In the genomic region with DNA sequence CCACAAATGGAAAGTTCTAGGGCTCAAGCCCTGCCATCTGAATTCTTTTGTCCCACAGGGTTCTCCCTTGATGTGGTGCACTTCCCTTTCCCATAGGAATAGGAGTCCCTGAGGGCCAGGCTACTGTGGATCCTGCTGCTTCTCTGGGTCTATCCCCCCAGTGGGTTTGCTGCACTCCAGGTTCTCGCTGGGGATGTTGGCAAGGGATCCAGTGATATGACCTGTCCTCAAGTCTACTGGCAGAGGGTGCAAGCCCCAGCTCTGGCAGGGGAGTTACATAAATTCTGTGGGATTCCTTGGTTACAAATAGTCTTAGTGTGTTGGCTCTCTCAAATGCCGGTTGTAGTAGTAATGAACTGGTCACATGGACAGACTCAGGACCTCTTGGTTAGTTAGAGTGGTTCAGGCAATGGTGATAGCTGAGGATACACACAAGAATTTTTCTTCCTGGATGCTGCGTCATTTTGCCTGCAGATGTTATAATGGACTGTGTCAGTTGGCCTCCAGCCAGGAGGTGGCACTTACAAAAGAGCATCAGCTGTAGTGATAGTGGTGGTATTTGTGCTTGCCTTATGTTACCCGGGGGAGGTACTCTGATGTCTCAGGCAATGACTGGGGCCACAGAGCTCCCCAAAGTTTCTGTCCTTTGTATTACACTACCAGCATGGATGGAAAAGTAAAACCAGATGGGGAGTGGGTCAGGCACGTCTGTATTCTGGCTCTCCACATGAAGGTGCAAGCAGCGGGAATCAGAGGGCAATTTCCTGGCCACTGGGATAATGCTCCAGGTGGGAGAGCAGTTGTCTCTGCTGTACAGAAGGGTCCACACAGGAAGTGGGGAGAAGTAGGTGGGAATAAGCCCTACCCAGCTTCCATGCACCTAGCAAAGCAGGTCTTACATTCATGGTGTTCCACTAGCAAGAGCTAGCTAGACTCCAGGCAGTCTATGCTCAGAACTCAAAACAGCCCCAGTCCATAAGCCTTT, we compare ENCODE assay signal across 15 cellular contexts.
DNase-seq lines count a peak whose midpoint lies in the region; ATAC-seq and TF ChIP-seq lines count a peak whose summit lies in the region.
"Had no signal": no experiment of that assay in that cellular context is flagged by ENCODE, and none has a peak within 500 bp of the region (broad histone marks: within the 10 kb centered on the region; RNA-seq: fewer than 3 reads in every experiment).

No MANE protein-coding gene starts in this region.

- no peaks in the 10 kb centered on the region for H4K20me1 ChIP-seq in neural progenitor cell (ENCODE audit: low read depth)

- no peaks in the 10 kb centered on the region for H3K36me3 ChIP-seq in A673 (ENCODE audit: insufficient read depth, low read length, poor library complexity, severe bottlenecking)
- H3K36me3 ChIP-seq in neural progenitor cell = no peaks in the 10 kb centered on the region
- H3K36me3 ChIP-seq in MG63 = no peaks in the 10 kb centered on the region

- no peaks in the 10 kb centered on the region for H3K79me2 ChIP-seq in neural progenitor cell (ENCODE audit: low read depth)

- DNase-seq in DMS 273 (lab: John Stamatoyannopoulos, UW; ENCODE audit: unreplicated experiment) (peak; percentile 19), DMS 273 treated with DMSO at 0.1 percent for 48 hours (lab: John Stamatoyannopoulos, UW) (no peak), A673 (ENCODE audit: low spot score) (peak; percentile 5), NCI-H69 (lab: John Stamatoyannopoulos, UW) (peak; percentile 74), neural progenitor cell (ENCODE audit: low spot score) (no peak), MG63 (no peak)
- no peak for DNase-seq in activated T-cell treated with anti-CD3 and anti-CD28 coated beads, Interleukin-2, amount 50 U/mL, for 24 hours
- DNase-seq: C1 segment of cervical spinal cord, H9, NCI-H1417, PC-9 had no signal

- CTCF ChIA-PET in A673 (lab: Charles Lee) = no interaction called here

- no peak overlapping the region for H2AFZ ChIP-seq in neural progenitor cell (replicated peaks)
- H2AFZ ChIP-seq: PC-9 had no signal

- H3K4me2 ChIP-seq in neural progenitor cell = no peak overlapping the region
- H3K4me2 ChIP-seq: PC-9 had no signal

- no peaks in the 10 kb centered on the region for H3K9me3 ChIP-seq in A673 (ENCODE audit: low read depth, low read length, poor library complexity, severe bottlenecking)
- no peaks in the 10 kb centered on the region for H3K9me3 ChIP-seq in neural progenitor cell (ENCODE audit: low read depth)
- H3K9me3 ChIP-seq in MG63 = no peaks in the 10 kb centered on the region

- H3K27me3 Mint-ChIP-seq in neural progenitor cell (ENCODE audit: insufficient read depth, low read depth) = peaks cover 5% of the 10 kb centered on the region
- H3K27me3 Mint-ChIP-seq in activated T-cell treated with anti-CD3 and anti-CD28 coated beads, Interleukin-2, amount 50 U/mL, for 24 hours = no peaks in the 10 kb centered on the region
- H3K27me3 Mint-ChIP-seq: IgD-negative memory B cell had no signal

- no peak overlapping the region for H3K4me3 ChIP-seq in A673 (ENCODE audit: low read depth, low read length, poor library complexity, severe bottlenecking)
- H3K4me3 ChIP-seq in neural progenitor cell = no peak overlapping the region
- no peak overlapping the region for H3K4me3 ChIP-seq in MG63
- H3K4me3 ChIP-seq: GM12878, PC-9 had no signal

- H3K27ac Mint-ChIP-seq in neural progenitor cell = peak overlapping the region; percentile 26
- no peak overlapping the region for H3K27ac Mint-ChIP-seq in activated T-cell treated with anti-CD3 and anti-CD28 coated beads, Interleukin-2, amount 50 U/mL, for 24 hours
- H3K27ac Mint-ChIP-seq: IgD-negative memory B cell had no signal

- no TSS peak for BruUV-seq in A673 (replicated peaks; lab: Mats Ljungman, UMichigan)

- intact Hi-C loops in A673 (cut with micrococcal nuclease; ENCODE audit: unreplicated experiment) = no loop called here

- no peak overlapping the region for H3K4me3 Mint-ChIP-seq in neural progenitor cell
- H3K4me3 Mint-ChIP-seq in activated T-cell treated with anti-CD3 and anti-CD28 coated beads, Interleukin-2, amount 50 U/mL, for 24 hours = no peak overlapping the region
- H3K4me3 Mint-ChIP-seq: H9, IgD-negative memory B cell had no signal

- H3K9me3 Mint-ChIP-seq in neural progenitor cell = peaks cover 22% of the 10 kb centered on the region
- peaks cover 8% of the 10 kb centered on the region for H3K9me3 Mint-ChIP-seq in activated T-cell treated with anti-CD3 and anti-CD28 coated beads, Interleukin-2, amount 50 U/mL, for 24 hours

- no peak for ATAC-seq in HG03565 (IDR thresholded peaks at IDR 0.05; ENCODE audit: unreplicated experiment)
- ATAC-seq: GM12878 had no signal

- no peak for TF ChIP-seq CTCF in A673 (conservative IDR thresholded peaks at IDR 0.05; ENCODE audit: low read depth, low read length)
- TF ChIP-seq CTCF in neural progenitor cell (IDR thresholded peaks at IDR 0.05) = no peak

- POLR2A ChIA-PET in A673 (lab: Charles Lee; ENCODE audit: low non-redundant PET) = no interaction called here

- H3K27me3 ChIP-seq in A673 (replicated peaks; ENCODE audit: insufficient read depth, low read depth, low read length, poor library complexity) (no peaks in the 10 kb centered on the region), neural progenitor cell (no peaks in the 10 kb centered on the region), MG63 (no peaks in the 10 kb centered on the region)

- H3K9ac ChIP-seq in neural progenitor cell = no peak overlapping the region

- H3K27ac ChIP-seq in A673 (ENCODE audit: low read depth, low read length, poor library complexity, severe bottlenecking) (no peak overlapping the region), neural progenitor cell (no peak overlapping the region)
- H3K27ac ChIP-seq: 22Rv1, PC-9 had no signal

- H3K4me1 ChIP-seq in A673 (ENCODE audit: insufficient read depth, low read length, poor library complexity, severe bottlenecking) (no peaks in the 10 kb centered on the region), neural progenitor cell (no peaks in the 10 kb centered on the region)

- H3F3A ChIP-seq in neural progenitor cell (ENCODE audit: low read depth) = no peaks in the 10 kb centered on the region

- H3K36me3 Mint-ChIP-seq in neural progenitor cell = no peaks in the 10 kb centered on the region
- no peaks in the 10 kb centered on the region for H3K36me3 Mint-ChIP-seq in activated T-cell treated with anti-CD3 and anti-CD28 coated beads, Interleukin-2, amount 50 U/mL, for 24 hours (ENCODE audit: low read depth)
- H3K36me3 Mint-ChIP-seq: IgD-negative memory B cell had no signal

- no peaks in the 10 kb centered on the region for H3K4me1 Mint-ChIP-seq in neural progenitor cell
- no peaks in the 10 kb centered on the region for H3K4me1 Mint-ChIP-seq in activated T-cell treated with anti-CD3 and anti-CD28 coated beads, Interleukin-2, amount 50 U/mL, for 24 hours (ENCODE audit: low read depth)

Comparison
In these comparisons a context has a peak if more than half of its experiments do, and no peak if none do; other contexts are left out.
1. DNase-seq: peak in DMS 273 (single experiment), A673 (single experiment) and NCI-H69 (single experiment); none in DMS 273 treated with DMSO at 0.1 percent for 48 hours (single experiment), neural progenitor cell (single experiment), activated T-cell treated with anti-CD3 and anti-CD28 coated beads, Interleukin-2, amount 50 U/mL, for 24 hours (single experiment) and MG63 (single experiment).